In genomic region chr4:56435748-56436442, GRCh38 we compare ENCODE assay signal across 1 cellular context.
TF ChIP-seq lines count a peak whose summit lies in the region.

Gene PAICS, plus strand, starts transcription at chr4:56436260. Its CDS starts 53 bp downstream, at chr4:56436313.

TF ChIP-seq in K562, 482 proteins besides CTCF, POLR2A, EP300 and RAD21 (continued from another document and continues in another):
- TF ChIP-seq VEZF1 (CRISPR knock-in tag; IDR thresholded peaks at IDR 0.05) = peak; percentile 66
- TF ChIP-seq E2F5 (CRISPR knock-in tag; IDR thresholded peaks at IDR 0.05) = 0 out of 2 replicates have a peak, but pooled peaks have one; percentile 1
- TF ChIP-seq RBM22 (IDR thresholded peaks at IDR 0.05; ENCODE audit: low read depth, low read length, poor library complexity, severe bottlenecking) = no peak
- no peak for TF ChIP-seq NUFIP1 (IDR thresholded peaks at IDR 0.05; ENCODE audit: partially characterized antibody)
- TF ChIP-seq TAF7 (tag; IDR thresholded peaks at IDR 0.05) = no peak
- no peak for TF ChIP-seq MCM5 (IDR thresholded peaks at IDR 0.05; ENCODE audit: low read depth)
- TF ChIP-seq MLX (CRISPR knock-in tag; conservative IDR thresholded peaks at IDR 0.05) = no peak
- peak; percentile 14; the same call in 1 of the 2 replicates for TF ChIP-seq MAFF (IDR thresholded peaks at IDR 0.05; ENCODE audit: low read length)
- TF ChIP-seq TCF7L2 (IDR thresholded peaks at IDR 0.05; ENCODE audit: low read depth, low read length) = peak; percentile 76
- peak; percentile 60 for TF ChIP-seq NBN (IDR thresholded peaks at IDR 0.05; ENCODE audit: low read depth)
- peak; percentile 94 for TF ChIP-seq SAP30 (IDR thresholded peaks at IDR 0.05; ENCODE audit: borderline replicate concordance, insufficient read depth, low read depth, low read length, poor library complexity, severe bottlenecking)
- TF ChIP-seq ZNF175 (CRISPR knock-in tag; IDR thresholded peaks at IDR 0.05; ENCODE audit: low read depth) = peak; percentile 16; the same call in 1 of the 2 replicates
- TF ChIP-seq SMARCA4 (IDR thresholded peaks at IDR 0.05) = no peak
- peak; percentile 47; the same call in 1 of the 2 replicates for TF ChIP-seq ELF2 (CRISPR knock-in tag; IDR thresholded peaks at IDR 0.05)
- TF ChIP-seq FOXJ2 (tag; IDR thresholded peaks at IDR 0.05) = no peak
- peak; percentile 28; the same call in 1 of the 2 replicates for TF ChIP-seq RNF2 (IDR thresholded peaks at IDR 0.05)
- peak; percentile 23; the same call in 1 of the 2 replicates for TF ChIP-seq TCF3 (CRISPR knock-in tag; IDR thresholded peaks at IDR 0.05)
- no peak for TF ChIP-seq ZNF668 (CRISPR knock-in tag; IDR thresholded peaks at IDR 0.05)
- TF ChIP-seq E2F4 (CRISPR knock-in tag; IDR thresholded peaks at IDR 0.05; ENCODE audit: low read depth) = no peak
- TF ChIP-seq RAD51 (IDR thresholded peaks at IDR 0.05; ENCODE audit: borderline replicate concordance, low read depth) = peak; percentile 72; the same call in 1 of the 2 replicates
- no peak for TF ChIP-seq MLLT1 (IDR thresholded peaks at IDR 0.05)
- no peak for TF ChIP-seq ZNF79 (CRISPR knock-in tag; IDR thresholded peaks at IDR 0.05; ENCODE audit: low read depth)
- TF ChIP-seq HOMEZ (CRISPR knock-in tag; IDR thresholded peaks at IDR 0.05) = no peak
- TF ChIP-seq ZNF75A (CRISPR knock-in tag; IDR thresholded peaks at IDR 0.05) = no peak
- TF ChIP-seq ATF6 (CRISPR knock-in tag; IDR thresholded peaks at IDR 0.05) = peak; percentile 78; the same call in 1 of the 2 replicates
- TF ChIP-seq ZNF609 (CRISPR knock-in tag; IDR thresholded peaks at IDR 0.05; ENCODE audit: borderline replicate concordance) = no peak
- TF ChIP-seq ZNF324 (CRISPR knock-in tag; IDR thresholded peaks at IDR 0.05) = no peak
- no peak for TF ChIP-seq ZFP91 (CRISPR knock-in tag; IDR thresholded peaks at IDR 0.05)
- TF ChIP-seq FOSL1 (tag; conservative IDR thresholded peaks at IDR 0.05) = peak; percentile 71
- no peak for TF ChIP-seq PHB (CRISPR knock-in tag; IDR thresholded peaks at IDR 0.05)
- no peak for TF ChIP-seq USF2 (CRISPR knock-in tag; IDR thresholded peaks at IDR 0.05)
- TF ChIP-seq PCBP1 (IDR thresholded peaks at IDR 0.05; ENCODE audit: low read depth, low read length, poor library complexity, severe bottlenecking) = peak; percentile 82
- TF ChIP-seq MEIS2 (IDR thresholded peaks at IDR 0.05; ENCODE audit: partially characterized antibody) = peak; percentile 90
- no peak for TF ChIP-seq ZNF316 (IDR thresholded peaks at IDR 0.05)
- TF ChIP-seq CREBBP (IDR thresholded peaks at IDR 0.05; ENCODE audit: low read depth, low read length) = no peak
- no peak for TF ChIP-seq SRSF1 (IDR thresholded peaks at IDR 0.05; ENCODE audit: low read depth, low read length)
- no peak for TF ChIP-seq RFX7 (CRISPR knock-in tag; IDR thresholded peaks at IDR 0.05)
- no peak for TF ChIP-seq CHD2 (IDR thresholded peaks at IDR 0.05; ENCODE audit: low read depth, low read length)
- TF ChIP-seq E2F3 (CRISPR knock-in tag; IDR thresholded peaks at IDR 0.05) = peak; percentile 85
- no peak for TF ChIP-seq FOXA1 (IDR thresholded peaks at IDR 0.05; ENCODE audit: borderline replicate concordance)
- peak; percentile 44; the same call in 1 of the 2 replicates for TF ChIP-seq NCOA1 (IDR thresholded peaks at IDR 0.05; ENCODE audit: low read depth)
- peak; percentile 99 for TF ChIP-seq MAX (CRISPR knock-in tag; IDR thresholded peaks at IDR 0.05)
- TF ChIP-seq ELF1 (tag; IDR thresholded peaks at IDR 0.05) = peak; percentile 88
- TF ChIP-seq MAZ (CRISPR knock-in tag; conservative IDR thresholded peaks at IDR 0.05 in 1 of 2, IDR thresholded peaks at IDR 0.05 in 1 of 2) = peak; percentile 67 to 72
- peak; percentile 23; the same call in 1 of the 2 replicates for TF ChIP-seq CREB1 (IDR thresholded peaks at IDR 0.05)
- TF ChIP-seq CREB1 (CRISPR knock-in tag; IDR thresholded peaks at IDR 0.05) = peak; percentile 20; the same call in 1 of the 2 replicates
